In genomic region chr14:91139776-91140175, GRCh38 we compare ENCODE assay signal across 22 cellular contexts. TPM values are rescaled to one million over a fixed set of nuclear protein-coding genes. Genes with fewer than 3 reads are reported as not detected.
A peak's percentile ranks its signal among the peaks of the same experiment; 100 is the strongest.
DNase-seq lines count a peak whose midpoint lies in the region; ATAC-seq and TF ChIP-seq lines count a peak whose summit lies in the region.
"Had no signal": no experiment of that assay in that cellular context is flagged by ENCODE, and none has a peak within 500 bp of the region (broad histone marks: within the 10 kb centered on the region; RNA-seq: fewer than 3 reads in every experiment).

No MANE protein-coding gene starts in this region.

- H3K27ac ChIP-seq in SK-N-SH (ENCODE audit: low read depth in 2 of 2, low read length in 1 of 2) (no peak overlapping the region), HUES48 (ENCODE audit: low read depth, low read length) (peak overlapping the region; percentile 42), Peyer's patch (peak overlapping the region in 2 of 4 donors; percentile 38 to 51)
- H3K27ac ChIP-seq: 22Rv1, C4-2B, lower lobe of right lung, upper lobe of right lung had no signal

- peak overlapping the region; percentile 78 for H3K27ac Mint-ChIP-seq in activated T-helper 17 cell treated with anti-CD3 and anti-CD28 coated beads, Interleukin-2, amount 50 U/mL, for 72 hours
- H3K27ac Mint-ChIP-seq in naive thymus-derived CD8-positive, alpha-beta T cell = peak overlapping the region in 6 of 10 donors; percentile 25 to 67 (median 48)
- H3K27ac Mint-ChIP-seq: nephron had no signal

- POLR2A ChIA-PET in SK-N-SH (lab: Yijun Ruan, JAX) = no interaction called here
- POLR2A ChIA-PET in naive thymus-derived CD8-positive, alpha-beta T cell (lab: Charles Lee) = interaction anchor here (0.6 kb wide), 1 partner anchor 1387 kb away, joined by 4 read pairs; no protein-coding TSS in a partner anchor

- H3K4me3 Mint-ChIP-seq in activated T-helper 17 cell treated with anti-CD3 and anti-CD28 coated beads, Interleukin-2, amount 50 U/mL, for 72 hours = no peak overlapping the region
- H3K4me3 Mint-ChIP-seq in naive thymus-derived CD8-positive, alpha-beta T cell = no peak overlapping the region
- H3K4me3 Mint-ChIP-seq: immature natural killer cell, nephron had no signal

- H3K36me3 ChIP-seq in SK-N-SH (replicated peaks in 1 of 2; ENCODE audit: control insufficient read depth in 1 of 2, insufficient read depth in 2 of 2, low read length in 1 of 2) (no peaks in the 10 kb centered on the region), HUES48 (ENCODE audit: control insufficient read depth, insufficient read depth, low read length) (no peaks in the 10 kb centered on the region), Peyer's patch (peaks cover 0 to 4% (median 0%) of the 10 kb centered on the region in 3 donors)

- no peaks in the 10 kb centered on the region for H4K20me1 ChIP-seq in SK-N-SH (ENCODE audit: insufficient read depth)

- CTCF ChIA-PET in SK-N-SH (lab: Yijun Ruan, JAX) = interaction anchor here (0.7 to 3.1 kb wide), 6 partner anchors 21 to 239 kb away, joined by 3 to 17 read pairs (median 4); no protein-coding TSS in a partner anchor

- TF ChIP-seq POLR2A in Peyer's patch (IDR thresholded peaks at IDR 0.05) = no peak

- no peak overlapping the region for H2AFZ ChIP-seq in SK-N-SH (ENCODE audit: low read depth)

- H3K36me3 Mint-ChIP-seq in activated T-helper 17 cell treated with anti-CD3 and anti-CD28 coated beads, Interleukin-2, amount 50 U/mL, for 72 hours (ENCODE audit: low read depth) = peaks cover 32% of the 10 kb centered on the region
- H3K36me3 Mint-ChIP-seq in naive thymus-derived CD8-positive, alpha-beta T cell = peaks cover 0 to 31% (median 0%) of the 10 kb centered on the region in 3 donors

- H3K4me2 ChIP-seq in SK-N-SH = no peak overlapping the region

- TF ChIP-seq CTCF in SK-N-SH (IDR thresholded peaks at IDR 0.05) = no peak
- TF ChIP-seq CTCF in Peyer's patch (IDR thresholded peaks at IDR 0.05) = no peak

- TF ChIP-seq EP300 in SK-N-SH (IDR thresholded peaks at IDR 0.05; ENCODE audit: borderline replicate concordance in 1 of 2, low read depth in 1 of 2, low read length in 1 of 2) = no peak

- no peaks in the 10 kb centered on the region for H3K27me3 ChIP-seq in SK-N-SH (ENCODE audit: insufficient read depth)
- no peaks in the 10 kb centered on the region for H3K27me3 ChIP-seq in HUES48 (ENCODE audit: control insufficient read depth, insufficient read depth, low read length)
- H3K27me3 ChIP-seq in Peyer's patch = no peaks in the 10 kb centered on the region
- H3K27me3 ChIP-seq: upper lobe of right lung had no signal

- DNase-seq in SK-N-SH = no peak
- DNase-seq in naive thymus-derived CD8-positive, alpha-beta T cell = no peak
- no peak for DNase-seq in NK-92 (lab: John Stamatoyannopoulos, UW; ENCODE audit: unreplicated experiment)
- DNase-seq in Peyer's patch = no peak
- no peak for DNase-seq in head of caudate nucleus
- DNase-seq: activated CD4-positive, alpha-beta T cell treated with anti-CD3 and anti-CD28 coated beads for 1 hour; aorta; DND-41; immature natural killer cell; KG1; lower lobe of right lung; NCI-H1105; NCI-H2171 treated with DMSO at 0.1 percent for 48 hours; stimulated activated naive CD8-positive, alpha-beta T cell treated with anti-CD3 and anti-CD28 coated beads, Interleukin-15, Interleukin-2, amounts not matched to agents 100 U/mL and 50 U/mL, for 24 hours; upper lobe of right lung had no signal

- peaks cover 4% of the 10 kb centered on the region for H3F3A ChIP-seq in SK-N-SH (replicated peaks; ENCODE audit: insufficient read depth)

- H3K4me1 ChIP-seq in SK-N-SH (ENCODE audit: control insufficient read depth in 1 of 2, insufficient read depth in 2 of 2, low read depth in 1 of 2, low read length in 1 of 2) (peaks cover 2 to 16% of the 10 kb centered on the region in 2 experiments; a peak in 2 of 4 replicates), HUES48 (ENCODE audit: control insufficient read depth, insufficient read depth, low read length) (peaks cover 6% of the 10 kb centered on the region; the same call in 1 of the 2 replicates), Peyer's patch (peaks cover 0 to 7% (median 2%) of the 10 kb centered on the region in 4 donors)

- H3K9me3 ChIP-seq in SK-N-SH (no peaks in the 10 kb centered on the region), HUES48 (ENCODE audit: control insufficient read depth, insufficient read depth, low read length) (no peaks in the 10 kb centered on the region), Peyer's patch (no peaks in the 10 kb centered on the region)
- H3K9me3 ChIP-seq: lower lobe of right lung, upper lobe of right lung had no signal

- ATAC-seq in SK-N-SH treated with all-trans-retinoic acid at 6 μM for 48 hours = no peak
- no peak for ATAC-seq in activated T-helper 17 cell treated with anti-CD3 and anti-CD28 coated beads, Interleukin-2, amount 50 U/mL, for 72 hours (replicated peaks)
- no peak for ATAC-seq in naive thymus-derived CD8-positive, alpha-beta T cell
- ATAC-seq: lower lobe of right lung; Right ventricle myocardium inferior; stimulated activated naive CD8-positive, alpha-beta T cell treated with anti-CD3 and anti-CD28 coated beads, Interleukin-15, Interleukin-2, amounts not matched to agents 100 U/mL and 50 U/mL, for 24 hours; upper lobe of right lung had no signal

- H3K9me3 Mint-ChIP-seq in activated T-helper 17 cell treated with anti-CD3 and anti-CD28 coated beads, Interleukin-2, amount 50 U/mL, for 72 hours = no peaks in the 10 kb centered on the region
- H3K9me3 Mint-ChIP-seq in naive thymus-derived CD8-positive, alpha-beta T cell = no peaks in the 10 kb centered on the region
- H3K9me3 Mint-ChIP-seq: immature natural killer cell, nephron had no signal

- H3K27me3 Mint-ChIP-seq in activated T-helper 17 cell treated with anti-CD3 and anti-CD28 coated beads, Interleukin-2, amount 50 U/mL, for 72 hours = no peaks in the 10 kb centered on the region
- no peaks in the 10 kb centered on the region for H3K27me3 Mint-ChIP-seq in naive thymus-derived CD8-positive, alpha-beta T cell

- no peak for TF ChIP-seq RAD21 in SK-N-SH (IDR thresholded peaks at IDR 0.05; ENCODE audit: low read length)

- H3K79me2 ChIP-seq in SK-N-SH (ENCODE audit: insufficient read depth) = no peaks in the 10 kb centered on the region

- H3K4me3 ChIP-seq in SK-N-SH (ENCODE audit: low read depth in 2 of 2, low read length in 1 of 2) (no peak overlapping the region), HUES48 (ENCODE audit: low read depth, low read length) (no peak overlapping the region), Peyer's patch (no peak overlapping the region)
- H3K4me3 ChIP-seq: lower lobe of right lung, upper lobe of right lung had no signal

- H3K9me2 ChIP-seq in SK-N-SH = no peaks in the 10 kb centered on the region

- H3K9ac ChIP-seq in SK-N-SH (no peak overlapping the region), HUES48 (ENCODE audit: low read depth, low read length) (no peak overlapping the region)

- intact Hi-C loops in head of caudate nucleus (cut with DNase I) = no loop called here

- H3K4me1 Mint-ChIP-seq in activated T-helper 17 cell treated with anti-CD3 and anti-CD28 coated beads, Interleukin-2, amount 50 U/mL, for 72 hours = peaks cover 24% of the 10 kb centered on the region
- peaks cover 12 to 56% (median 34%) of the 10 kb centered on the region in 4 donors for H3K4me1 Mint-ChIP-seq in naive thymus-derived CD8-positive, alpha-beta T cell

TF ChIP-seq in SK-N-SH, 30 proteins besides CTCF, POLR2A, EP300 and RAD21:
- TF ChIP-seq GATA2 (CRISPR knock-in tag; IDR thresholded peaks at IDR 0.05) (no peak), USF1 (IDR thresholded peaks at IDR 0.05; ENCODE audit: borderline replicate concordance, low read depth) (0 out of 2 replicates have a peak, but pooled peaks have one; percentile 7)

TF ChIP-seq in SK-N-SH treated with all-trans-retinoic acid at 6 μM for 48 hours, 23 proteins besides CTCF, POLR2A, EP300 and RAD21 (continues in another document):
- TF ChIP-seq ZC3H10 (CRISPR knock-in tag; IDR thresholded peaks at IDR 0.05) (no peak), PATZ1 (CRISPR knock-in tag; IDR thresholded peaks at IDR 0.05; ENCODE audit: borderline replicate concordance) (no peak), TOX (CRISPR knock-in tag; IDR thresholded peaks at IDR 0.05; ENCODE audit: borderline replicate concordance) (no peak), PPARA (CRISPR knock-in tag; IDR thresholded peaks at IDR 0.05; ENCODE audit: borderline replicate concordance) (no peak), ARNTL (CRISPR knock-in tag; IDR thresholded peaks at IDR 0.05; ENCODE audit: borderline replicate concordance, low read depth) (no peak), ISL1 (CRISPR knock-in tag; IDR thresholded peaks at IDR 0.05) (no peak)

RNA-seq across cellular contexts. Expression of gene DGLUCY, which starts 25.9 kb away (rescaled TPM):
- polyA plus RNA-seq in SK-N-SH (2012; rRNA removed) = 17.2 and 21.2 TPM in 2 replicates
- 10.3 and 13.6 TPM in 2 replicates for polyA plus RNA-seq in SK-N-SH (2012; cell fraction: cytosol; rRNA removed)
- 30.7 and 41.6 TPM in 2 replicates for polyA plus RNA-seq in SK-N-SH (2012; cell fraction: nucleus; rRNA removed)
- total RNA-seq in activated T-helper 17 cell treated with anti-CD3 and anti-CD28 coated beads, Interleukin-2, amount 50 U/mL, for 72 hours = 10 to 100 TPM; 73.8 to 88.7 TPM
- total RNA-seq in naive thymus-derived CD8-positive, alpha-beta T cell = 10 to 100 TPM; 83.5 to 83.9 TPM
- polyA plus RNA-seq in naive thymus-derived CD8-positive, alpha-beta T cell = 10 to 100 TPM; 24.9 to 38.5 (median 28.5) TPM
- 100 to 1,000 TPM in 2 of 4 donors, 10 to 100 TPM in 2; 47.1 to 145 (median 102) TPM for total RNA-seq in Peyer's patch
